14 cellular contexts compared by ENCODE assay signal in genomic region chr12:96117460-96117859, GRCh38.
"Had no signal": no experiment of that assay in that cellular context is flagged by ENCODE, and none has a peak within 500 bp of the region (broad histone marks: within the 10 kb centered on the region; RNA-seq: fewer than 3 reads in every experiment).

No MANE protein-coding gene starts in this region.

- H3K27me3 ChIP-seq: thyroid gland had no signal

- H3K27ac ChIP-seq: gastroesophageal sphincter, thyroid gland had no signal

- FAIRE-seq: islet of Langerhans, TTC549 had no signal

- H3K9me3 ChIP-seq: gastroesophageal sphincter, thyroid gland had no signal

- H3K36me3 ChIP-seq: gastroesophageal sphincter, thyroid gland had no signal

- DNase-seq: activated CD4-positive, CD25-positive, alpha-beta regulatory T cell treated with anti-CD3 and anti-CD28 coated beads, Interleukin-2, amount 50 U/mL, for 72 hours; activated naive CD4-positive, alpha-beta T cell treated with anti-CD3 and anti-CD28 coated beads for 36 hours; dermis blood vessel endothelial cell; left colon; midbrain; retina; T-helper 2 cell; thyroid gland had no signal

- H3K4me1 ChIP-seq: thyroid gland had no signal

- H3K4me3 ChIP-seq: gastroesophageal sphincter, lung, thyroid gland had no signal

- ATAC-seq: activated T-helper 17 cell treated with anti-CD3 and anti-CD28 coated beads, Interleukin-2, amount 50 U/mL, for 72 hours; gastroesophageal sphincter; left colon; stimulated activated memory B cell treated with anti-CD40 and anti-IgM and Interleukin-4, amounts not matched to agents 10 μg/mL and 1 μg/mL and 100 μg/mL, for 72 hours had no signal
